In the genomic region with DNA sequence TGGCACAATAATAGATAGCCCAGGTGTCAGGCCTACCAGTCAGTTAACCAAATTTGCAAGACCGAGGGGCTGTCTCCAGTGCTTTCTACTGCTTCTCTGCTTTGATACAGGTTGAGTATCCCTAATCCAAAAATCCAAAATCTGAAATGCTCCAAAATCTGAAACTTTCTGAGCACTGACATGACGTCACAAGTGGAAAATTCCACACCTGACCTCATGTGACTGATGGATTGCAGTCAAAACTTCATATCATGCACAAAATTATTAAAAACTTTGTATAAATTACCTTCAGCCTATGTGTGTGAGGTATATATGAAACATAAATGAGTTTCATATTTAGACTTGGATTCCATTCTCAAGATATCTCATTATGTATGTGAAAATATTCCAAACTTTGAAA, we compare ENCODE assay signal across 18 cellular contexts.
DNase-seq lines count a peak whose midpoint lies in the region; ATAC-seq and TF ChIP-seq lines count a peak whose summit lies in the region.
"Had no signal": no experiment of that assay in that cellular context is flagged by ENCODE, and none has a peak within 500 bp of the region (broad histone marks: within the 10 kb centered on the region; RNA-seq: fewer than 3 reads in every experiment).

No MANE protein-coding gene starts in this region.

- no peak overlapping the region for H3K18ac ChIP-seq in mesenchymal stem cell (ENCODE audit: low read depth in 1 of 2, low read length in 2 of 2)

- no peak overlapping the region for H2BK12ac ChIP-seq in mesenchymal stem cell (ENCODE audit: low read length in 2 of 2)

- ATAC-seq in SK-N-SH treated with all-trans-retinoic acid at 6 μM for 48 hours = no peak

- DNase-seq in SK-N-SH (no peak), mesenchymal stem cell (no peak), Kasumi-1 (lab: John Stamatoyannopoulos, UW) (no peak), NCI-H2107 treated with DMSO at 0.1 percent for 48 hours (lab: John Stamatoyannopoulos, UW; ENCODE audit: unreplicated experiment) (no peak), NCI-H1694 treated with DMSO at 0.1 percent for 48 hours (lab: John Stamatoyannopoulos, UW) (no peak)
- DNase-seq: C1 segment of cervical spinal cord; Calu3; CD4-positive, alpha-beta memory T cell; COR-L47; DMS53; DMS79 treated with DMSO at 0.1 percent for 48 hours; GM23248; H7; HCEC 1CT had no signal

- no peak overlapping the region for H3K9ac ChIP-seq in SK-N-SH
- no peak overlapping the region for H3K9ac ChIP-seq in BLaER1
- peak overlapping the region; percentile 46 for H3K9ac ChIP-seq in Loucy (ENCODE audit: low read depth, low read length, poor library complexity, severe bottlenecking)
- peak overlapping the region; percentile 73 for H3K9ac ChIP-seq in mesenchymal stem cell (ENCODE audit: low read length)

- no peak for TF ChIP-seq EP300 in SK-N-SH (IDR thresholded peaks at IDR 0.05; ENCODE audit: borderline replicate concordance in 1 of 2, low read depth in 1 of 2, low read length in 1 of 2)

- H3F3A ChIP-seq in SK-N-SH (replicated peaks; ENCODE audit: insufficient read depth) (peaks cover 5% of the 10 kb centered on the region), Loucy (ENCODE audit: low read depth) (no peaks in the 10 kb centered on the region)

- POLR2A ChIA-PET in SK-N-SH (lab: Yijun Ruan, JAX) = no interaction called here

- H2AFZ ChIP-seq in SK-N-SH (ENCODE audit: low read depth) = no peak overlapping the region
- no peak overlapping the region for H2AFZ ChIP-seq in Loucy (ENCODE audit: low read length)
- no peak overlapping the region for H2AFZ ChIP-seq in mesenchymal stem cell (ENCODE audit: low read depth, low read length)
- H2AFZ ChIP-seq: GM23248 had no signal

- H3K36me3 ChIP-seq in SK-N-SH (replicated peaks in 1 of 2; ENCODE audit: control insufficient read depth in 1 of 2, insufficient read depth in 2 of 2, low read length in 1 of 2) (peaks cover 7 to 98% of the 10 kb centered on the region in 2 experiments), BLaER1 (no peaks in the 10 kb centered on the region), Loucy (ENCODE audit: insufficient read depth, low read length) (no peaks in the 10 kb centered on the region), mesenchymal stem cell (ENCODE audit: control insufficient read depth in 1 of 2, insufficient read depth in 2 of 2, low read depth in 1 of 2, low read length in 2 of 2) (peaks cover 0 to 82% of the 10 kb centered on the region in 2 experiments)

- no peaks in the 10 kb centered on the region for H3K79me2 ChIP-seq in SK-N-SH (ENCODE audit: insufficient read depth)
- H3K79me2 ChIP-seq in Loucy (ENCODE audit: insufficient read depth, low read length) = no peaks in the 10 kb centered on the region

- H3K4me2 ChIP-seq in SK-N-SH (no peak overlapping the region), BLaER1 (peak overlapping the region; percentile 42), Loucy (ENCODE audit: low read depth, low read length, poor library complexity, severe bottlenecking) (peak overlapping the region; percentile 56), mesenchymal stem cell (ENCODE audit: low read length, poor library complexity, severe bottlenecking) (no peak overlapping the region)

- no peak for TF ChIP-seq CTCF in SK-N-SH (IDR thresholded peaks at IDR 0.05)
- no peak for TF ChIP-seq CTCF in Loucy (conservative IDR thresholded peaks at IDR 0.05; ENCODE audit: low read length)

- H3K4me3 ChIP-seq in SK-N-SH (ENCODE audit: low read depth in 2 of 2, low read length in 1 of 2) (no peak overlapping the region), BLaER1 (no peak overlapping the region), Loucy (ENCODE audit: low read length, poor library complexity, severe bottlenecking) (no peak overlapping the region), mesenchymal stem cell (ENCODE audit: insufficient read depth in 1 of 2, low read depth in 1 of 2, low read length in 2 of 2) (no peak overlapping the region)
- H3K4me3 ChIP-seq: GM23248 had no signal

- no peak overlapping the region for H4K91ac ChIP-seq in mesenchymal stem cell (ENCODE audit: low read length)

- H3K14ac ChIP-seq in mesenchymal stem cell (ENCODE audit: low read length in 2 of 2) = no peak overlapping the region

- WGBS in SK-N-SH (ENCODE audit: low lambda C conversion rate) = 88% methylated on average over 2 of the region's 2 CpGs
- 91% methylated on average over 2 of the region's 2 CpGs for WGBS in mesenchymal stem cell

- H2BK120ac ChIP-seq in mesenchymal stem cell (ENCODE audit: low read depth, low read length) = no peak overlapping the region

- H2AK5ac ChIP-seq in mesenchymal stem cell (ENCODE audit: low read length, severe bottlenecking) = no peak overlapping the region

- no peaks in the 10 kb centered on the region for H3K27me3 ChIP-seq in SK-N-SH (ENCODE audit: insufficient read depth)
- no peaks in the 10 kb centered on the region for H3K27me3 ChIP-seq in BLaER1
- H3K27me3 ChIP-seq in Loucy (ENCODE audit: insufficient read depth, low read length, poor library complexity, severe bottlenecking) = no peaks in the 10 kb centered on the region
- no peaks in the 10 kb centered on the region for H3K27me3 ChIP-seq in mesenchymal stem cell (ENCODE audit: control insufficient read depth in 1 of 2, insufficient read depth in 1 of 2, low read length in 2 of 2)

- H3K4me1 ChIP-seq in SK-N-SH (ENCODE audit: control insufficient read depth in 1 of 2, insufficient read depth in 2 of 2, low read depth in 1 of 2, low read length in 1 of 2) (peaks cover 0 to 86% of the 10 kb centered on the region in 2 experiments; a peak in 2 of 4 replicates), BLaER1 (peaks cover 10% of the 10 kb centered on the region), Loucy (ENCODE audit: insufficient read depth, low read length, poor library complexity, severe bottlenecking) (peaks cover 70% of the 10 kb centered on the region), mesenchymal stem cell (ENCODE audit: control insufficient read depth, insufficient read depth, low read depth, low read length) (peaks cover 2% of the 10 kb centered on the region)

- no peak overlapping the region for H3K4ac ChIP-seq in mesenchymal stem cell (ENCODE audit: low read depth in 1 of 2, low read length in 2 of 2)

- no peak overlapping the region for H2BK5ac ChIP-seq in mesenchymal stem cell (ENCODE audit: low read depth, low read length, poor library complexity, severe bottlenecking)

- peak overlapping the region in 1 of 2 experiments; percentile 100; a peak in 2 of 4 replicates for H3K27ac ChIP-seq in SK-N-SH (ENCODE audit: low read depth in 2 of 2, low read length in 1 of 2)
- no peak overlapping the region for H3K27ac ChIP-seq in BLaER1
- H3K27ac ChIP-seq in mesenchymal stem cell (ENCODE audit: low read length, poor library complexity, severe bottlenecking) = no peak overlapping the region
- H3K27ac ChIP-seq: 22Rv1 had no signal

- CTCF ChIA-PET in SK-N-SH (lab: Yijun Ruan, JAX) = interaction anchor here (1.6 kb wide), 1 partner anchor 14 kb away, joined by 6 read pairs; no protein-coding TSS in a partner anchor

- H3K9me3 ChIP-seq in SK-N-SH (no peaks in the 10 kb centered on the region), BLaER1 (no peaks in the 10 kb centered on the region), Loucy (ENCODE audit: insufficient read depth, low read depth, low read length) (no peaks in the 10 kb centered on the region), mesenchymal stem cell (ENCODE audit: control insufficient read depth, low read length) (no peaks in the 10 kb centered on the region)

- H3K9me2 ChIP-seq in SK-N-SH (no peaks in the 10 kb centered on the region), Loucy (replicated peaks; ENCODE audit: low read depth, low read length) (no peaks in the 10 kb centered on the region)

- no peak overlapping the region for H3K23ac ChIP-seq in mesenchymal stem cell (ENCODE audit: low read length in 2 of 2)

- no peak overlapping the region for H4K8ac ChIP-seq in mesenchymal stem cell (ENCODE audit: low read length)

- no peaks in the 10 kb centered on the region for H3K79me1 ChIP-seq in mesenchymal stem cell (replicated peaks; ENCODE audit: low read length, poor library complexity, severe bottlenecking)

- no peak overlapping the region for H2BK15ac ChIP-seq in mesenchymal stem cell (ENCODE audit: low read depth, poor library complexity, severe bottlenecking)

- TF ChIP-seq RAD21 in SK-N-SH (IDR thresholded peaks at IDR 0.05; ENCODE audit: low read length) = no peak

- H4K20me1 ChIP-seq in SK-N-SH (ENCODE audit: insufficient read depth) = no peaks in the 10 kb centered on the region
- no peaks in the 10 kb centered on the region for H4K20me1 ChIP-seq in BLaER1
- H4K20me1 ChIP-seq in Loucy (ENCODE audit: insufficient read depth, low read length, poor library complexity, severe bottlenecking) = no peaks in the 10 kb centered on the region

TF ChIP-seq in SK-N-SH, 30 proteins besides CTCF, POLR2A, EP300 and RAD21:
- no peak for TF ChIP-seq PBX3 (IDR thresholded peaks at IDR 0.05)
- 0 out of 2 replicates have a peak, but pooled peaks have one; percentile 3 for TF ChIP-seq POLR2AphosphoS5 (IDR thresholded peaks at IDR 0.05; ENCODE audit: low read depth, low read length)

TF ChIP-seq in SK-N-SH treated with all-trans-retinoic acid at 6 μM for 48 hours, 23 proteins besides CTCF, POLR2A, EP300 and RAD21 (continues in another document):
- TF ChIP-seq ZFP3 (CRISPR knock-in tag; IDR thresholded peaks at IDR 0.05) = no peak
- TF ChIP-seq ESRRG (CRISPR knock-in tag; IDR thresholded peaks at IDR 0.05) = no peak
- TF ChIP-seq PPARA (CRISPR knock-in tag; IDR thresholded peaks at IDR 0.05; ENCODE audit: borderline replicate concordance) = no peak
- no peak for TF ChIP-seq PATZ1 (CRISPR knock-in tag; IDR thresholded peaks at IDR 0.05; ENCODE audit: borderline replicate concordance)

Comparison
In these comparisons a context has a peak if more than half of its experiments do, and no peak if none do; other contexts are left out.
1. H3K4me2 ChIP-seq: peak in BLaER1 (single experiment) and Loucy (single experiment); none in SK-N-SH (single experiment) and mesenchymal stem cell (single experiment).
2. H3K9ac ChIP-seq: peak in Loucy (single experiment) and mesenchymal stem cell (single experiment); none in SK-N-SH (single experiment) and BLaER1 (single experiment).